Comparison of ENCODE assay signal across 22 cellular contexts in the genomic region with DNA sequence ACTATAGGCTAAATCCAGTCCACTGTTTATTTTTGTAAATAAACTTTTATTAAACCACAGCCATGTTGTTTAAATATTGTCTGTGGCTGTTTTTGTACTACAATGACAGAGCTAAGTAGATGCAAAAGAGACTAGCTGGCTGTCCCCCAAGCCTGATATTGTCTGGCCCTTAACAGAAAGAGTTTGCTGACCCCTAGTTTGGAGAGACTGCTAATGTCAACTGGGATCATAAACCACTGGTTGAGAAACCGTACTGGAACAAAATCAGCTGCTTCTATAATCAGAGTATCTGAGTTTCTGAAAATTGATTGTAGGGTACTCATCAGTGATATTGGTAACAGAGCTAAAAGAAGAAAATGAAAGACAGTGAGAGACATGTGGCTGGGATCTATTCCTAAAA.
DNase-seq lines count a peak whose midpoint lies in the region; ATAC-seq and TF ChIP-seq lines count a peak whose summit lies in the region.
"Had no signal": no experiment of that assay in that cellular context is flagged by ENCODE, and none has a peak within 500 bp of the region (broad histone marks: within the 10 kb centered on the region; RNA-seq: fewer than 3 reads in every experiment).

No MANE protein-coding gene starts in this region.

- peak overlapping the region; percentile 43 for H3K27ac Mint-ChIP-seq in activated T-helper 17 cell treated with anti-CD3 and anti-CD28 coated beads, Interleukin-2, amount 50 U/mL, for 72 hours
- peak overlapping the region; percentile 90 for H3K27ac Mint-ChIP-seq in glutamatergic neuron (ENCODE audit: unreplicated experiment)
- no peak overlapping the region for H3K27ac Mint-ChIP-seq in stimulated activated naive B cell treated with anti-CD40 and anti-IgM and Interleukin-4, amounts not matched to agents 10 μg/mL and 1 μg/mL and 100 μg/mL, for 72 hours
- H3K27ac Mint-ChIP-seq: CD14-positive monocyte; CD4-positive, CD25-positive, alpha-beta regulatory T cell had no signal

- DNase-seq in glutamatergic neuron = no peak
- no peak for DNase-seq in Kasumi-1 (lab: John Stamatoyannopoulos, UW)
- no peak for DNase-seq in stimulated activated naive B cell treated with anti-CD40 and anti-IgM and Interleukin-4, amounts not matched to agents 10 μg/mL and 1 μg/mL and 100 μg/mL, for 72 hours
- no peak for DNase-seq in activated naive CD4-positive, alpha-beta T cell treated with Interleukin-2 at 50 U/mL for 16 hours
- DNase-seq: 8988T; ACHN; BE2C; C1 segment of cervical spinal cord; CD4-positive, alpha-beta memory T cell; CD4-positive, CD25-positive, alpha-beta regulatory T cell; CD8-positive, alpha-beta memory T cell; COR-L47; DMS 273 treated with DMSO at 0.1 percent for 48 hours; DMS153; DMS53; DMS79; DND-41; EL; GDM1 had no signal

- peaks cover 73% of the 10 kb centered on the region for H3K36me3 Mint-ChIP-seq in activated T-helper 17 cell treated with anti-CD3 and anti-CD28 coated beads, Interleukin-2, amount 50 U/mL, for 72 hours (ENCODE audit: low read depth)
- peaks cover 3% of the 10 kb centered on the region for H3K36me3 Mint-ChIP-seq in glutamatergic neuron (ENCODE audit: unreplicated experiment)
- H3K36me3 Mint-ChIP-seq in stimulated activated naive B cell treated with anti-CD40 and anti-IgM and Interleukin-4, amounts not matched to agents 10 μg/mL and 1 μg/mL and 100 μg/mL, for 72 hours = peaks cover 46 to 58% of the 10 kb centered on the region in 2 donors

- peaks cover 8% of the 10 kb centered on the region for H3K4me1 Mint-ChIP-seq in activated T-helper 17 cell treated with anti-CD3 and anti-CD28 coated beads, Interleukin-2, amount 50 U/mL, for 72 hours
- peaks cover 33% of the 10 kb centered on the region for H3K4me1 Mint-ChIP-seq in glutamatergic neuron (ENCODE audit: low read depth, unreplicated experiment)
- H3K4me1 Mint-ChIP-seq in stimulated activated naive B cell treated with anti-CD40 and anti-IgM and Interleukin-4, amounts not matched to agents 10 μg/mL and 1 μg/mL and 100 μg/mL, for 72 hours = peaks cover 0 to 4% of the 10 kb centered on the region in 2 donors
- H3K4me1 Mint-ChIP-seq: CD14-positive monocyte had no signal

- H3K4me3 Mint-ChIP-seq in activated T-helper 17 cell treated with anti-CD3 and anti-CD28 coated beads, Interleukin-2, amount 50 U/mL, for 72 hours = no peak overlapping the region
- H3K4me3 Mint-ChIP-seq in glutamatergic neuron (ENCODE audit: unreplicated experiment) = no peak overlapping the region
- H3K4me3 Mint-ChIP-seq in stimulated activated naive B cell treated with anti-CD40 and anti-IgM and Interleukin-4, amounts not matched to agents 10 μg/mL and 1 μg/mL and 100 μg/mL, for 72 hours = no peak overlapping the region
- H3K4me3 Mint-ChIP-seq: CD14-positive monocyte; CD4-positive, alpha-beta memory T cell; CD8-positive, alpha-beta memory T cell had no signal

- H3K27me3 Mint-ChIP-seq in activated T-helper 17 cell treated with anti-CD3 and anti-CD28 coated beads, Interleukin-2, amount 50 U/mL, for 72 hours = no peaks in the 10 kb centered on the region
- H3K27me3 Mint-ChIP-seq in glutamatergic neuron (ENCODE audit: unreplicated experiment) = peaks cover 5% of the 10 kb centered on the region
- no peaks in the 10 kb centered on the region for H3K27me3 Mint-ChIP-seq in stimulated activated naive B cell treated with anti-CD40 and anti-IgM and Interleukin-4, amounts not matched to agents 10 μg/mL and 1 μg/mL and 100 μg/mL, for 72 hours
- H3K27me3 Mint-ChIP-seq: CD4-positive, alpha-beta memory T cell; CD4-positive, CD25-positive, alpha-beta regulatory T cell; CD8-positive, alpha-beta memory T cell had no signal

- no peaks in the 10 kb centered on the region for H3K9me3 Mint-ChIP-seq in activated T-helper 17 cell treated with anti-CD3 and anti-CD28 coated beads, Interleukin-2, amount 50 U/mL, for 72 hours
- H3K9me3 Mint-ChIP-seq in glutamatergic neuron (ENCODE audit: unreplicated experiment) = peaks cover 8% of the 10 kb centered on the region
- no peaks in the 10 kb centered on the region for H3K9me3 Mint-ChIP-seq in stimulated activated naive B cell treated with anti-CD40 and anti-IgM and Interleukin-4, amounts not matched to agents 10 μg/mL and 1 μg/mL and 100 μg/mL, for 72 hours
- H3K9me3 Mint-ChIP-seq: CD4-positive, alpha-beta memory T cell; CD4-positive, CD25-positive, alpha-beta regulatory T cell; CD8-positive, alpha-beta memory T cell had no signal

- no peak for TF ChIP-seq CTCF in glutamatergic neuron (IDR thresholded peaks at IDR 0.05; ENCODE audit: partially characterized antibody, unreplicated experiment)

- ATAC-seq in activated T-helper 17 cell treated with anti-CD3 and anti-CD28 coated beads, Interleukin-2, amount 50 U/mL, for 72 hours (replicated peaks) = no peak
- ATAC-seq in stimulated activated naive B cell treated with anti-CD40 and anti-IgM and Interleukin-4, amounts not matched to agents 10 μg/mL and 1 μg/mL and 100 μg/mL, for 72 hours (replicated peaks) = no peak
- ATAC-seq: GM12878 had no signal
